2 cellular contexts compared by ENCODE assay signal in the genomic region with DNA sequence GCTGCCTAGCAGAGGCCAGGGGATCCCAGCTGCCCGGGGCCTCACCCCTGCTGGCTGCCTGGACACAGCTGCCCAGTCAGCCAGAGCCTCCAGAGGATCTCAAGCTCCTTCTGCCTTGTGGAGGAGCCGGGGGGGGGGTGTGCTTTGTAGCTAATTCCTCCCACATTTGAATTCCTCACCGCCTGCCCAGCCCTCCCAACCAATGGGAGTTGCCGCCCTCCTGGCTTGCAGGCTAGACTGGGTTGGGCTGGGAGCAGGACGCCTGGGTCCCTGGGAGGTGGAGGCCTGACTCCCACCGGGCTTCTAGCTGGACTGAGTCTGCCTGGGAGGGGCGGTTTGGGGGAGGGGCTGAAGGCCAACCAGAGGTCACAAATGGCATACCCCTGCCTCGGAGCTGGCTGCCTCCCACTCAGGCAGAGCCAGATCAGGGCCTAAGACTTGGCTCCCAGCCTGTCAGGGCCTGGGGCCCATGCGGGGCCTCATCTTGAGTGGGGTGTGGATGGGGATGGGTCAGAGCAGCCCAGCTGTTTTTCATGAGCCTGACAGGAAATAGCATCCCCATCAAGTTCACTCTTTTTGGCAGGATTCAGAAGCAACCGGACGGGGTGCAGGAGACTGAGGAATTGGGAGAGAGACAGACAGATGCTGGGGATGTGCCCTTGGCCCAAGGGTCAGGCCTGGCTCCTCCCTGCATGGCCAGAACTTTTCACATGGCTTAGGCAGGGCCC.
TF ChIP-seq lines count a peak whose summit lies in the region.

No MANE protein-coding gene starts in this region.

TF ChIP-seq in SK-N-SH treated with all-trans-retinoic acid at 6 μM for 48 hours, 23 proteins besides CTCF, POLR2A, EP300 and RAD21 (continued from another document):
- TF ChIP-seq PATZ1 (CRISPR knock-in tag; IDR thresholded peaks at IDR 0.05; ENCODE audit: borderline replicate concordance) (no peak), GLIS3 (CRISPR knock-in tag; IDR thresholded peaks at IDR 0.05) (no peak), POU6F1 (CRISPR knock-in tag; IDR thresholded peaks at IDR 0.05; ENCODE audit: borderline replicate concordance, low read depth) (no peak), TOX (CRISPR knock-in tag; IDR thresholded peaks at IDR 0.05; ENCODE audit: borderline replicate concordance) (no peak), ZNF70 (CRISPR knock-in tag; IDR thresholded peaks at IDR 0.05) (no peak), CSDC2 (CRISPR knock-in tag; IDR thresholded peaks at IDR 0.05) (no peak), RARB (CRISPR knock-in tag; IDR thresholded peaks at IDR 0.05) (no peak), OSR1 (CRISPR knock-in tag; IDR thresholded peaks at IDR 0.05) (no peak), ZNF565 (CRISPR knock-in tag; conservative IDR thresholded peaks at IDR 0.05; ENCODE audit: low read depth) (no peak), SNAI2 (CRISPR knock-in tag; IDR thresholded peaks at IDR 0.05) (no peak), TCF4 (CRISPR knock-in tag; IDR thresholded peaks at IDR 0.05; ENCODE audit: borderline replicate concordance) (no peak), ZNF8 (CRISPR knock-in tag; IDR thresholded peaks at IDR 0.05) (no peak)
- TF ChIP-seq, protein P1, sequence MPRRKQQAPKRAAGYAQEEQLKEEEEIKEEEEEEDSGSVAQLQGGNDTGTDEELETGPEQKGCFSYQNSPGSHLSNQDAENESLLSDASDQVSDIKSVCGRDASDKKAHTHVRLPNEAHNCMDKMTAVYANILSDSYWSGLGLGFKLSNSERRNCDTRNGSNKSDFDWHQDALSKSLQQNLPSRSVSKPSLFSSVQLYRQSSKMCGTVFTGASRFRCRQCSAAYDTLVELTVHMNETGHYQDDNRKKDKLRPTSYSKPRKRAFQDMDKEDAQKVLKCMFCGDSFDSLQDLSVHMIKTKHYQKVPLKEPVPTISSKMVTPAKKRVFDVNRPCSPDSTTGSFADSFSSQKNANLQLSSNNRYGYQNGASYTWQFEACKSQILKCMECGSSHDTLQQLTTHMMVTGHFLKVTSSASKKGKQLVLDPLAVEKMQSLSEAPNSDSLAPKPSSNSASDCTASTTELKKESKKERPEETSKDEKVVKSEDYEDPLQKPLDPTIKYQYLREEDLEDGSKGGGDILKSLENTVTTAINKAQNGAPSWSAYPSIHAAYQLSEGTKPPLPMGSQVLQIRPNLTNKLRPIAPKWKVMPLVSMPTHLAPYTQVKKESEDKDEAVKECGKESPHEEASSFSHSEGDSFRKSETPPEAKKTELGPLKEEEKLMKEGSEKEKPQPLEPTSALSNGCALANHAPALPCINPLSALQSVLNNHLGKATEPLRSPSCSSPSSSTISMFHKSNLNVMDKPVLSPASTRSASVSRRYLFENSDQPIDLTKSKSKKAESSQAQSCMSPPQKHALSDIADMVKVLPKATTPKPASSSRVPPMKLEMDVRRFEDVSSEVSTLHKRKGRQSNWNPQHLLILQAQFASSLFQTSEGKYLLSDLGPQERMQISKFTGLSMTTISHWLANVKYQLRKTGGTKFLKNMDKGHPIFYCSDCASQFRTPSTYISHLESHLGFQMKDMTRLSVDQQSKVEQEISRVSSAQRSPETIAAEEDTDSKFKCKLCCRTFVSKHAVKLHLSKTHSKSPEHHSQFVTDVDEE (CRISPR knock-in tag; IDR thresholded peaks at IDR 0.05) = no peak
- TF ChIP-seq, protein P2, sequence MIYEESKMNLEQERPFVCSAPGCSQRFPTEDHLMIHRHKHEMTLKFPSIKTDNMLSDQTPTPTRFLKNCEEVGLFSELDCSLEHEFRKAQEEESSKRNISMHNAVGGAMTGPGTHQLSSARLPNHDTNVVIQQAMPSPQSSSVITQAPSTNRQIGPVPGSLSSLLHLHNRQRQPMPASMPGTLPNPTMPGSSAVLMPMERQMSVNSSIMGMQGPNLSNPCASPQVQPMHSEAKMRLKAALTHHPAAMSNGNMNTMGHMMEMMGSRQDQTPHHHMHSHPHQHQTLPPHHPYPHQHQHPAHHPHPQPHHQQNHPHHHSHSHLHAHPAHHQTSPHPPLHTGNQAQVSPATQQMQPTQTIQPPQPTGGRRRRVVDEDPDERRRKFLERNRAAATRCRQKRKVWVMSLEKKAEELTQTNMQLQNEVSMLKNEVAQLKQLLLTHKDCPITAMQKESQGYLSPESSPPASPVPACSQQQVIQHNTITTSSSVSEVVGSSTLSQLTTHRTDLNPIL (CRISPR knock-in tag; IDR thresholded peaks at IDR 0.05; ENCODE audit: low read depth) = no peak

TF ChIP-seq in SK-N-SH, 30 proteins besides CTCF, POLR2A, EP300 and RAD21 (continued from another document):
- TF ChIP-seq MEF2A (IDR thresholded peaks at IDR 0.05; ENCODE audit: borderline replicate concordance, low read depth) (no peak), ZBTB33 (IDR thresholded peaks at IDR 0.05; ENCODE audit: borderline replicate concordance, low read depth) (no peak), RXRA (IDR thresholded peaks at IDR 0.05; ENCODE audit: borderline replicate concordance, low read depth) (no peak), PBX3 (IDR thresholded peaks at IDR 0.05) (no peak), SMC3 (IDR thresholded peaks at IDR 0.05; ENCODE audit: low read depth, low read length) (no peak), POLR2AphosphoS5 (IDR thresholded peaks at IDR 0.05; ENCODE audit: low read depth, low read length) (no peak), TAF1 (IDR thresholded peaks at IDR 0.05; ENCODE audit: borderline replicate concordance, low read depth, low read length) (no peak), FOSL2 (IDR thresholded peaks at IDR 0.05; ENCODE audit: borderline replicate concordance, low read depth) (no peak)
